In genomic region chr11:15485432-15485831, GRCh38 we compare ENCODE assay signal across 35 cellular contexts.
DNase-seq lines count a peak whose midpoint lies in the region; ATAC-seq, FAIRE-seq and TF ChIP-seq lines count a peak whose summit lies in the region.
"Had no signal": no experiment of that assay in that cellular context is flagged by ENCODE, and none has a peak within 500 bp of the region (broad histone marks: within the 10 kb centered on the region; RNA-seq: fewer than 3 reads in every experiment).

No MANE protein-coding gene starts in this region.

- TF ChIP-seq POLR2A in HepG2 (IDR thresholded peaks at IDR 0.05; ENCODE audit: insufficient read depth in 1 of 2, low read depth in 2 of 2, low read length in 2 of 2), result no peak
- TF ChIP-seq POLR2A in right lobe of liver (IDR thresholded peaks at IDR 0.05), result no peak
- no peak for TF ChIP-seq POLR2A in GM12878 (IDR thresholded peaks at IDR 0.05; ENCODE audit: low read depth, low read length)
- TF ChIP-seq POLR2A in K562 (conservative IDR thresholded peaks at IDR 0.05), result no peak

- no peak for TF ChIP-seq RAD21 in HepG2 (CRISPR knock-in tag; IDR thresholded peaks at IDR 0.05)
- TF ChIP-seq RAD21 in GM12878 (IDR thresholded peaks at IDR 0.05; ENCODE audit: insufficient read depth, low read depth, low read length), result no peak
- TF ChIP-seq RAD21 in K562 (CRISPR knock-in tag; conservative IDR thresholded peaks at IDR 0.05 in 1 of 2, IDR thresholded peaks at IDR 0.05 in 1 of 2), result no peak

- in situ Hi-C loops in HepG2 (cut with HindIII; ENCODE audit: extremely low pct_ligation_motif_present, low pct_unique_long_range_greater_than_20kb) (no loop called here), GM12878 (cut with MboI) (no loop called here), K562 (cut with MboI) (no loop called here)

- TF ChIP-seq CTCF in HepG2 (CRISPR knock-in tag; IDR thresholded peaks at IDR 0.05) (no peak), right lobe of liver (IDR thresholded peaks at IDR 0.05) (no peak), GM12878 (IDR thresholded peaks at IDR 0.05 in 2 of 3, conservative IDR thresholded peaks at IDR 0.05 in 1 of 3; ENCODE audit: control insufficient read depth in 2 of 3, extremely low read depth in 1 of 3, insufficient read depth in 1 of 3, low read depth in 3 of 3, low read length in 3 of 3) (no peak), K562 (IDR thresholded peaks at IDR 0.05 in 2 of 3, conservative IDR thresholded peaks at IDR 0.05 in 1 of 3; ENCODE audit: insufficient read depth in 2 of 3, low read depth in 1 of 3, low read length in 3 of 3) (no peak)

- no peaks in the 10 kb centered on the region for H3K36me3 Mint-ChIP-seq in T-helper 2 cell treated with Interferon-gamma antibody and Interleukin-4, amounts not matched to agents 5 μg/mL and 100 μg/mL, for 36 hours (ENCODE audit: low read depth)
- H3K36me3 Mint-ChIP-seq: CD14-positive monocyte; CD4-positive, alpha-beta memory T cell; CD4-positive, CD25-positive, alpha-beta regulatory T cell; CD8-positive, alpha-beta memory T cell; CD8-positive, alpha-beta T cell had no signal

- H3K27me3 ChIP-seq in HepG2 (ENCODE audit: control insufficient read depth in 1 of 2, insufficient read depth in 2 of 2, low read length in 2 of 2) (no peaks in the 10 kb centered on the region), right lobe of liver (no peaks in the 10 kb centered on the region), GM12878 (replicated peaks in 1 of 2; ENCODE audit: control insufficient read depth in 2 of 2, insufficient read depth in 2 of 2, low read length in 1 of 2) (no peaks in the 10 kb centered on the region; a peak in 1 of 4 replicates), K562 (ENCODE audit: control insufficient read depth in 2 of 2, insufficient read depth in 2 of 2, low read length in 2 of 2) (no peaks in the 10 kb centered on the region)
- H3K27me3 ChIP-seq: BE2C, BLaER1 had no signal

- H3K4me2 ChIP-seq in HepG2 (ENCODE audit: low read depth, low read length) (no peak overlapping the region), GM12878 (ENCODE audit: control insufficient read depth, insufficient read depth) (no peak overlapping the region), K562 (ENCODE audit: insufficient read depth, low read length) (no peak overlapping the region)
- H3K4me2 ChIP-seq: A549, BLaER1 had no signal

- H3K79me2 ChIP-seq in HepG2 (ENCODE audit: insufficient read depth, low read length) (no peaks in the 10 kb centered on the region), GM12878 (ENCODE audit: control insufficient read depth, insufficient read depth, low read length) (no peaks in the 10 kb centered on the region), K562 (ENCODE audit: control insufficient read depth, insufficient read depth, low read length) (no peaks in the 10 kb centered on the region)

- no peaks in the 10 kb centered on the region for H3K27me3 Mint-ChIP-seq in T-helper 2 cell treated with Interferon-gamma antibody and Interleukin-4, amounts not matched to agents 5 μg/mL and 100 μg/mL, for 36 hours (ENCODE audit: low read depth)
- H3K27me3 Mint-ChIP-seq: B cell; CD4-positive, alpha-beta memory T cell; CD4-positive, alpha-beta T cell; CD4-positive, CD25-positive, alpha-beta regulatory T cell; CD8-positive, alpha-beta memory T cell had no signal

- intact Hi-C loops in HepG2 (cut with micrococcal nuclease; ENCODE audit: unreplicated experiment), result no loop called here
- intact Hi-C loops in right lobe of liver (cut with DNase I), result no loop called here
- intact Hi-C loops in GM12878 (cut with micrococcal nuclease; ENCODE audit: unreplicated experiment), result no loop called here
- intact Hi-C loops in K562 (cut with micrococcal nuclease), result no loop called here

- no peak overlapping the region for H3K4me3 Mint-ChIP-seq in T-helper 2 cell treated with Interferon-gamma antibody and Interleukin-4, amounts not matched to agents 5 μg/mL and 100 μg/mL, for 36 hours
- H3K4me3 Mint-ChIP-seq: B cell; CD14-positive monocyte; CD4-positive, alpha-beta memory T cell; CD4-positive, alpha-beta T cell; CD4-positive, CD25-positive, alpha-beta regulatory T cell; CD8-positive, alpha-beta memory T cell; CD8-positive, alpha-beta T cell had no signal

- RAD21 ChIA-PET in GM12878 (lab: Charles Lee; ENCODE audit: unreplicated experiment), result no interaction called here

- H3K4me1 ChIP-seq in HepG2 (ENCODE audit: insufficient read depth, low read length) (no peaks in the 10 kb centered on the region), right lobe of liver (peaks cover 0 to 25% (median 6%) of the 10 kb centered on the region in 4 donors), GM12878 (ENCODE audit: control insufficient read depth, insufficient read depth, low read length) (no peaks in the 10 kb centered on the region), K562 (replicated peaks in 1 of 2; ENCODE audit: control insufficient read depth in 2 of 2, insufficient read depth in 2 of 2, low read length in 2 of 2) (no peaks in the 10 kb centered on the region)
- H3K4me1 ChIP-seq: A549, BE2C, Caco-2 had no signal

- H3K9me3 ChIP-seq in HepG2 (ENCODE audit: low read length), result no peaks in the 10 kb centered on the region
- no peaks in the 10 kb centered on the region for H3K9me3 ChIP-seq in right lobe of liver
- no peaks in the 10 kb centered on the region for H3K9me3 ChIP-seq in GM12878 (replicated peaks; ENCODE audit: control insufficient read depth, insufficient read depth, low read length)
- H3K9me3 ChIP-seq in K562 (replicated peaks; ENCODE audit: control insufficient read depth, insufficient read depth, low read depth, low read length), result no peaks in the 10 kb centered on the region
- H3K9me3 ChIP-seq: A549; BE2C; BLaER1; BLaER1 treated with 17β-estradiol and CSF1 and Interleukin-3, amounts not matched to agents 10 nM and 100 nM; Caco-2 had no signal

- 0% methylated on average over 2 of the region's 2 CpGs for WGBS in HepG2 (ENCODE audit: low lambda C conversion rate)
- 44% methylated on average over 2 of the region's 2 CpGs for WGBS in right lobe of liver (ENCODE audit: insufficient coverage, low coverage, low lambda C conversion rate, missing lambda C conversion rate)
- 0% methylated on average over 2 of the region's 2 CpGs for WGBS in GM12878 (ENCODE audit: insufficient coverage, insufficient replicate concordance, low lambda C conversion rate, missing lambda C conversion rate)
- WGBS in K562 (ENCODE audit: insufficient coverage, low coverage, missing lambda C conversion rate), result 0% methylated on average over 2 of the region's 2 CpGs

- ATAC-seq in HepG2 (no peak), right lobe of liver (no peak), GM12878 (no peak), K562 (no peak)
- ATAC-seq: A549; CD8-positive, alpha-beta T cell had no signal

- no peak overlapping the region for H3K27ac Mint-ChIP-seq in T-helper 2 cell treated with Interferon-gamma antibody and Interleukin-4, amounts not matched to agents 5 μg/mL and 100 μg/mL, for 36 hours
- H3K27ac Mint-ChIP-seq: B cell; CD4-positive, alpha-beta memory T cell; CD4-positive, alpha-beta T cell; CD4-positive, CD25-positive, alpha-beta regulatory T cell; CD8-positive, alpha-beta memory T cell; CD8-positive, alpha-beta T cell had no signal

- CTCF ChIA-PET in HepG2 (lab: Yijun Ruan, JAX; ENCODE audit: low intra/inter-chr PET ratio, low total read pairs) (no interaction called here), GM12878 (lab: Yijun Ruan, JAX) (no interaction called here), K562 (lab: Yijun Ruan, JAX; ENCODE audit: low intra/inter-chr PET ratio) (no interaction called here)

- H3K4me3 ChIP-seq in HepG2 (replicated peaks in 1 of 3; ENCODE audit: insufficient read depth in 1 of 3, low read depth in 2 of 3, low read length in 3 of 3), result no peak overlapping the region
- no peak overlapping the region for H3K4me3 ChIP-seq in right lobe of liver
- H3K4me3 ChIP-seq in GM12878, result no peak overlapping the region
- no peak overlapping the region for H3K4me3 ChIP-seq in K562
- H3K4me3 ChIP-seq: A549; BLaER1; BLaER1 treated with 17β-estradiol and CSF1 and Interleukin-3, amounts not matched to agents 10 nM and 100 nM had no signal

- no peaks in the 10 kb centered on the region for H3K4me1 Mint-ChIP-seq in T-helper 2 cell treated with Interferon-gamma antibody and Interleukin-4, amounts not matched to agents 5 μg/mL and 100 μg/mL, for 36 hours (ENCODE audit: low read depth)
- H3K4me1 Mint-ChIP-seq: B cell; CD14-positive monocyte; CD4-positive, alpha-beta memory T cell; CD4-positive, CD25-positive, alpha-beta regulatory T cell; CD8-positive, alpha-beta memory T cell had no signal

- H2AFZ ChIP-seq in HepG2 (ENCODE audit: low read length) (no peak overlapping the region), GM12878 (ENCODE audit: control insufficient read depth, low read depth, low read length) (no peak overlapping the region), K562 (ENCODE audit: low read depth, low read length) (no peak overlapping the region)

- SMC1A ChIA-PET in GM12878 (lab: Charles Lee; ENCODE audit: uncharacterized antibody, unreplicated experiment), result no interaction called here

- H3K27ac ChIP-seq in HepG2 (ENCODE audit: extremely low read length, insufficient read depth, low read length) (no peak overlapping the region), right lobe of liver (no peak overlapping the region), GM12878 (ENCODE audit: control insufficient read depth, insufficient read depth) (no peak overlapping the region), K562 (ENCODE audit: extremely low read depth, low read depth, low read length) (no peak overlapping the region)
- H3K27ac ChIP-seq: 22Rv1, A549, BLaER1, C4-2B had no signal

- BruUV-seq in HepG2 (replicated peaks; lab: Mats Ljungman, UMichigan) (no TSS peak), GM12878 (replicated peaks; lab: Mats Ljungman, UMichigan) (no TSS peak), K562 (replicated peaks; lab: Mats Ljungman, UMichigan) (no TSS peak)

- no peak overlapping the region for H3K9ac ChIP-seq in HepG2 (ENCODE audit: insufficient read depth, low read depth, low read length)
- no peak overlapping the region for H3K9ac ChIP-seq in GM12878 (ENCODE audit: control insufficient read depth, insufficient read depth, low read length)
- H3K9ac ChIP-seq in K562 (ENCODE audit: insufficient read depth in 1 of 2, low read depth in 2 of 2, low read length in 2 of 2), result no peak overlapping the region
- H3K9ac ChIP-seq: BLaER1 had no signal

- POLR2A ChIA-PET in HepG2 (lab: Yijun Ruan, JAX) (no interaction called here), GM12878 (lab: Charles Lee) (no interaction called here), K562 (lab: Yijun Ruan, JAX) (no interaction called here)

- H3K36me3 ChIP-seq in HepG2 (replicated peaks in 1 of 2; ENCODE audit: control insufficient read depth in 1 of 2, insufficient read depth in 2 of 2, low read length in 2 of 2) (no peaks in the 10 kb centered on the region), right lobe of liver (no peaks in the 10 kb centered on the region), GM12878 (ENCODE audit: control insufficient read depth in 2 of 2, insufficient read depth in 2 of 2, low read length in 1 of 2) (no peaks in the 10 kb centered on the region), K562 (ENCODE audit: control insufficient read depth, insufficient read depth, low read length) (no peaks in the 10 kb centered on the region)
- H3K36me3 ChIP-seq: BE2C; BLaER1; BLaER1 treated with 17β-estradiol and CSF1 and Interleukin-3, amounts not matched to agents 10 nM and 100 nM had no signal

- no peaks in the 10 kb centered on the region for H3K9me3 Mint-ChIP-seq in T-helper 2 cell treated with Interferon-gamma antibody and Interleukin-4, amounts not matched to agents 5 μg/mL and 100 μg/mL, for 36 hours
- H3K9me3 Mint-ChIP-seq: CD8-positive, alpha-beta T cell had no signal

- no peaks in the 10 kb centered on the region for H3K9me1 ChIP-seq in K562 (ENCODE audit: control insufficient read depth, insufficient read depth, low read length)

- FAIRE-seq in HepG2 (lab: Jason Lieb, UNC) (no peak), GM12878 (lab: Jason Lieb, UNC) (no peak), K562 (lab: Jason Lieb, UNC) (no peak)
- FAIRE-seq: A204.1, A549, D721Med had no signal

- DNase-seq in HepG2 (ENCODE audit: low spot score), result no peak
- no peak for DNase-seq in right lobe of liver
- DNase-seq in GM12878 (ENCODE audit: low read depth, low spot score), result no peak
- DNase-seq in K562 (ENCODE audit: extremely low read depth in 1 of 4, low spot score in 3 of 4), result no peak
- DNase-seq in T-helper 2 cell treated with Interferon-gamma antibody and Interleukin-4, amounts not matched to agents 5 μg/mL and 100 μg/mL, for 36 hours (ENCODE audit: low spot score), result no peak
- DNase-seq in COLO668 (lab: John Stamatoyannopoulos, UW; ENCODE audit: unreplicated experiment), result no peak
- DNase-seq: 8988T; ACHN; AML-193; BE2C; C1 segment of cervical spinal cord; Caco-2; Calu3; CD4-positive, alpha-beta memory T cell; CD4-positive, alpha-beta T cell; CD4-positive, CD25-positive, alpha-beta regulatory T cell; CD8-positive, alpha-beta memory T cell; CD8-positive, alpha-beta T cell; COR-L47; DMS 273 treated with DMSO at 0.1 percent for 48 hours; DMS153; DMS53; DMS79; DMS79 treated with DMSO at 0.1 percent for 48 hours; DND-41; EL had no signal

- H4K20me1 ChIP-seq in HepG2 (ENCODE audit: insufficient read depth, low read length) (no peaks in the 10 kb centered on the region), GM12878 (ENCODE audit: control insufficient read depth, insufficient read depth) (no peaks in the 10 kb centered on the region), K562 (replicated peaks; ENCODE audit: control insufficient read depth, insufficient read depth, low read length) (no peaks in the 10 kb centered on the region)
- H4K20me1 ChIP-seq: BLaER1; BLaER1 treated with 17β-estradiol and CSF1 and Interleukin-3, amounts not matched to agents 10 nM and 100 nM had no signal

- no peak for TF ChIP-seq EP300 in HepG2 (IDR thresholded peaks at IDR 0.05; ENCODE audit: low read depth in 2 of 2, low read length in 2 of 2)
- TF ChIP-seq EP300 in HepG2 (CRISPR knock-in tag; IDR thresholded peaks at IDR 0.05; ENCODE audit: borderline replicate concordance), result no peak
- TF ChIP-seq EP300 in GM12878 (IDR thresholded peaks at IDR 0.05; ENCODE audit: borderline replicate concordance in 1 of 2, control insufficient read depth in 1 of 2, low read depth in 2 of 2, low read length in 2 of 2), result no peak
- TF ChIP-seq EP300 in K562 (IDR thresholded peaks at IDR 0.05; ENCODE audit: low read length), result no peak
